18 cellular contexts compared by ENCODE assay signal in the genomic region with DNA sequence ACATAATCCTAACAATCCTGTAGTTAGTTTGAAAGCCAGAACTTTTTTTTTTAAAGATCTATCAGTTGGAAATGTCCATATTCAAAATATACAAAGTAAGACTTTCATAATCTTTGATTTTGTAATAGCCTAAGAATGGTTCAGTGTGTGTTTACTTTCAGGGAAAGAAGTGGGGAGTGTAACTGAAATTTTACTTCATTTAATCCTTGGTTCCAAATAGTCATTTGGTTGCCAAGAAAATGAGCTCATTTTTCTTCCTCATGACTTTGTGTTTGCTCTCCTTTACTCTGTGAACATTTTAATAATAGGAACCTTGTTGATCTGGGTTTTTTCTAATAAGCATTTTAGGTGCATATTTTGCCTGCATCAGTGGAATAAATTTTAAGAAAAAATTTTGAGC.
DNase-seq lines count a peak whose midpoint lies in the region; ATAC-seq and TF ChIP-seq lines count a peak whose summit lies in the region.
"Had no signal": no experiment of that assay in that cellular context is flagged by ENCODE, and none has a peak within 500 bp of the region (broad histone marks: within the 10 kb centered on the region; RNA-seq: fewer than 3 reads in every experiment).

No MANE protein-coding gene starts in this region.

- no peak for DNase-seq in left ventricle myocardium superior
- DNase-seq in cardiac septum (ENCODE audit: low spot score) = no peak
- DNase-seq in choroid plexus epithelial cell (ENCODE audit: low read depth) = peak; percentile 74
- no peak for DNase-seq in lower lobe of right lung
- DNase-seq in midbrain (lab: John Stamatoyannopoulos, UW) = no peak
- DNase-seq in inferior parietal cortex (ENCODE audit: extremely low spot score) = no peak
- no peak for DNase-seq in NCI-H2029 treated with DMSO at 0.1 percent for 48 hours (lab: John Stamatoyannopoulos, UW)
- DNase-seq: activated CD4-positive, alpha-beta T cell treated with anti-CD3 and anti-CD28 coated beads for 4 hours; activated gamma-delta T cell treated with Interleukin-2 at 50 U/mL for 16 hours; glutamatergic neuron; MG63; NCI-H1930; NCI-H774; PC-9; sigmoid colon; stimulated activated CD4-positive, alpha-beta T cell treated with anti-CD3 and anti-CD28 coated beads, Interleukin-1b, Interleukin-23, amount 100 ng/mL, for 48 hours had no signal

- no peak overlapping the region for H3K4me3 ChIP-seq in choroid plexus epithelial cell (ENCODE audit: low read depth, low read length)
- H3K4me3 ChIP-seq in lower lobe of right lung = no peak overlapping the region
- H3K4me3 ChIP-seq: MG63, PC-9, sigmoid colon had no signal

- peak; percentile 36 for ATAC-seq in left ventricle myocardium superior
- peak; percentile 32 to 82 for ATAC-seq in lower lobe of right lung
- no peak for ATAC-seq in GM19035 (IDR thresholded peaks at IDR 0.05; ENCODE audit: unreplicated experiment)

- no peak overlapping the region for H3K27ac ChIP-seq in lower lobe of right lung
- H3K27ac ChIP-seq: neutrophil, PC-9 had no signal

- no peaks in the 10 kb centered on the region for H3K27me3 ChIP-seq in lower lobe of right lung (ENCODE audit: low read depth)
- H3K27me3 ChIP-seq: MG63, neutrophil, sigmoid colon had no signal

- intact Hi-C loops in left ventricle myocardium superior (cut with micrococcal nuclease) = no loop called here
- intact Hi-C loops in cardiac septum (cut with DNase I) = no loop called here
- intact Hi-C loops in lower lobe of right lung (cut with DNase I) = no loop called here

- H3K4me1 ChIP-seq in lower lobe of right lung = no peaks in the 10 kb centered on the region

- TF ChIP-seq CTCF in choroid plexus epithelial cell (conservative IDR thresholded peaks at IDR 0.05; ENCODE audit: low read depth, low read length) (no peak), lower lobe of right lung (IDR thresholded peaks at IDR 0.05) (no peak)

- H3K36me3 ChIP-seq in lower lobe of right lung = no peaks in the 10 kb centered on the region
- H3K36me3 ChIP-seq: MG63, neutrophil, sigmoid colon had no signal

- no peaks in the 10 kb centered on the region for H3K9me3 ChIP-seq in lower lobe of right lung
- H3K9me3 ChIP-seq: sigmoid colon had no signal
